1 cellular context compared by ENCODE assay signal in the genomic region with DNA sequence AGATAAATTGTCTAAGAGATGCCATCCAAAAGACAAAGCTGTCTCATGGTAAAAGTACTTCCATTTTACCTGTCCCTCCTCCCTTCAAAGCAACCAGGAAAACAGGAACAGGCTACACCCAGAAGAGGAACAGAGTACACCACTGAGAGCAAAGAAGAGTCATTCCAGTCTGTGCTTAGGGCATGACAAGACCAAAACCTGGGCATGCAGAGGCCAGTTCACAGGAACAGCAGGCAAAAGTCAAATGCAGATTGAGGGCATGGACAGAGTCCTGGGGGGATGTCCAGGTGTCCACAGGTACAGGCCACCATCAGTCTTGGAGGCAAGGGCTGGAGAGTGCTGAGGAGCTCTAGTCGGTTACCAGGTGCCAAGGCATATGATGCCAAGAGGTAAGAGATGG.
TF ChIP-seq lines count a peak whose summit lies in the region.

No MANE protein-coding gene starts in this region.

TF ChIP-seq in GM12878, 131 proteins besides CTCF, POLR2A, EP300 and RAD21 (continued from another document):
- TF ChIP-seq, protein P1, sequence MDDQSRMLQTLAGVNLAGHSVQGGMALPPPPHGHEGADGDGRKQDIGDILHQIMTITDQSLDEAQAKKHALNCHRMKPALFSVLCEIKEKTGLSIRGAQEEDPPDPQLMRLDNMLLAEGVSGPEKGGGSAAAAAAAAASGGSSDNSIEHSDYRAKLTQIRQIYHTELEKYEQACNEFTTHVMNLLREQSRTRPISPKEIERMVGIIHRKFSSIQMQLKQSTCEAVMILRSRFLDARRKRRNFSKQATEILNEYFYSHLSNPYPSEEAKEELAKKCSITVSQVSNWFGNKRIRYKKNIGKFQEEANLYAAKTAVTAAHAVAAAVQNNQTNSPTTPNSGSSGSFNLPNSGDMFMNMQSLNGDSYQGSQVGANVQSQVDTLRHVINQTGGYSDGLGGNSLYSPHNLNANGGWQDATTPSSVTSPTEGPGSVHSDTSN (IDR thresholded peaks at IDR 0.05; ENCODE audit: insufficient replicate concordance, low read depth, low read length), result no peak
- TF ChIP-seq POU2F2 (IDR thresholded peaks at IDR 0.05; ENCODE audit: borderline replicate concordance, low read depth, low read length) (peak; percentile 83; the same call in 1 of the 3 replicates), ZNF207 (IDR thresholded peaks at IDR 0.05; ENCODE audit: borderline replicate concordance) (no peak), NRF1 (conservative IDR thresholded peaks at IDR 0.05; ENCODE audit: low read depth, low read length) (no peak), IKZF2 (IDR thresholded peaks at IDR 0.05) (peak; percentile 77 to 82), ESRRA (IDR thresholded peaks at IDR 0.05; ENCODE audit: low read length) (no peak), CBX5 (IDR thresholded peaks at IDR 0.05; ENCODE audit: low read depth) (no peak), RCOR1 (conservative IDR thresholded peaks at IDR 0.05; ENCODE audit: low read depth, low read length) (no peak), SIX5 (IDR thresholded peaks at IDR 0.05; ENCODE audit: low read depth, low read length, severe bottlenecking) (no peak), ATF7 (IDR thresholded peaks at IDR 0.05; ENCODE audit: low read depth) (no peak), IRF4 (IDR thresholded peaks at IDR 0.05; ENCODE audit: low read depth, low read length) (peak; percentile 94), TCF12 (IDR thresholded peaks at IDR 0.05; ENCODE audit: low read depth, low read length) (peak; percentile 56; the same call in 1 of the 2 replicates), GABPA (IDR thresholded peaks at IDR 0.05; ENCODE audit: low read depth) (0 out of 2 replicates have a peak, but pooled peaks have one; percentile 15), PML (IDR thresholded peaks at IDR 0.05; ENCODE audit: low read length) (0 out of 2 replicates have a peak, but pooled peaks have one; percentile 14), EED (IDR thresholded peaks at IDR 0.05; ENCODE audit: low read depth) (peak; percentile 86), BCLAF1 (IDR thresholded peaks at IDR 0.05) (no peak), ZNF384 (IDR thresholded peaks at IDR 0.05; ENCODE audit: borderline replicate concordance, low read depth, low read length) (no peak), RAD51 (IDR thresholded peaks at IDR 0.05) (no peak), ZBTB40 (IDR thresholded peaks at IDR 0.05; ENCODE audit: borderline replicate concordance) (no peak), STAT1 (conservative IDR thresholded peaks at IDR 0.05) (no peak), E4F1 (IDR thresholded peaks at IDR 0.05; ENCODE audit: borderline replicate concordance, partially characterized antibody) (no peak), BHLHE40 (IDR thresholded peaks at IDR 0.05; ENCODE audit: borderline replicate concordance in 1 of 2, low read depth in 2 of 2, low read length in 1 of 2) (0 out of 4 replicates have a peak, but pooled peaks of 1 of the 2 experiments have one; percentile 7), MTA2 (IDR thresholded peaks at IDR 0.05; ENCODE audit: low read depth) (peak; percentile 44; the same call in 1 of the 2 replicates), SMAD5 (IDR thresholded peaks at IDR 0.05; ENCODE audit: low read depth) (peak; percentile 20; the same call in 1 of the 2 replicates), JUNB (IDR thresholded peaks at IDR 0.05) (peak; percentile 62), CEBPB (IDR thresholded peaks at IDR 0.05; ENCODE audit: borderline replicate concordance in 1 of 2, low read depth in 2 of 2, low read length in 2 of 2) (no peak), MTA3 (IDR thresholded peaks at IDR 0.05; ENCODE audit: borderline replicate concordance, low read length) (peak; percentile 69; the same call in 1 of the 2 replicates), TAF1 (IDR thresholded peaks at IDR 0.05; ENCODE audit: borderline replicate concordance, low read depth, low read length) (no peak), TCF3 (IDR thresholded peaks at IDR 0.05; ENCODE audit: borderline replicate concordance, insufficient read depth, low read depth, low read length) (0 out of 2 replicates have a peak, but pooled peaks have one; percentile 20), PAX8 (IDR thresholded peaks at IDR 0.05) (no peak), FOXM1 (IDR thresholded peaks at IDR 0.05; ENCODE audit: low read depth, low read length) (peak; percentile 72)
- TF ChIP-seq, protein P2, sequence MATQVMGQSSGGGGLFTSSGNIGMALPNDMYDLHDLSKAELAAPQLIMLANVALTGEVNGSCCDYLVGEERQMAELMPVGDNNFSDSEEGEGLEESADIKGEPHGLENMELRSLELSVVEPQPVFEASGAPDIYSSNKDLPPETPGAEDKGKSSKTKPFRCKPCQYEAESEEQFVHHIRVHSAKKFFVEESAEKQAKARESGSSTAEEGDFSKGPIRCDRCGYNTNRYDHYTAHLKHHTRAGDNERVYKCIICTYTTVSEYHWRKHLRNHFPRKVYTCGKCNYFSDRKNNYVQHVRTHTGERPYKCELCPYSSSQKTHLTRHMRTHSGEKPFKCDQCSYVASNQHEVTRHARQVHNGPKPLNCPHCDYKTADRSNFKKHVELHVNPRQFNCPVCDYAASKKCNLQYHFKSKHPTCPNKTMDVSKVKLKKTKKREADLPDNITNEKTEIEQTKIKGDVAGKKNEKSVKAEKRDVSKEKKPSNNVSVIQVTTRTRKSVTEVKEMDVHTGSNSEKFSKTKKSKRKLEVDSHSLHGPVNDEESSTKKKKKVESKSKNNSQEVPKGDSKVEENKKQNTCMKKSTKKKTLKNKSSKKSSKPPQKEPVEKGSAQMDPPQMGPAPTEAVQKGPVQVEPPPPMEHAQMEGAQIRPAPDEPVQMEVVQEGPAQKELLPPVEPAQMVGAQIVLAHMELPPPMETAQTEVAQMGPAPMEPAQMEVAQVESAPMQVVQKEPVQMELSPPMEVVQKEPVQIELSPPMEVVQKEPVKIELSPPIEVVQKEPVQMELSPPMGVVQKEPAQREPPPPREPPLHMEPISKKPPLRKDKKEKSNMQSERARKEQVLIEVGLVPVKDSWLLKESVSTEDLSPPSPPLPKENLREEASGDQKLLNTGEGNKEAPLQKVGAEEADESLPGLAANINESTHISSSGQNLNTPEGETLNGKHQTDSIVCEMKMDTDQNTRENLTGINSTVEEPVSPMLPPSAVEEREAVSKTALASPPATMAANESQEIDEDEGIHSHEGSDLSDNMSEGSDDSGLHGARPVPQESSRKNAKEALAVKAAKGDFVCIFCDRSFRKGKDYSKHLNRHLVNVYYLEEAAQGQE (IDR thresholded peaks at IDR 0.05; ENCODE audit: low read depth, low read length), result no peak
- TF ChIP-seq, protein P3, sequence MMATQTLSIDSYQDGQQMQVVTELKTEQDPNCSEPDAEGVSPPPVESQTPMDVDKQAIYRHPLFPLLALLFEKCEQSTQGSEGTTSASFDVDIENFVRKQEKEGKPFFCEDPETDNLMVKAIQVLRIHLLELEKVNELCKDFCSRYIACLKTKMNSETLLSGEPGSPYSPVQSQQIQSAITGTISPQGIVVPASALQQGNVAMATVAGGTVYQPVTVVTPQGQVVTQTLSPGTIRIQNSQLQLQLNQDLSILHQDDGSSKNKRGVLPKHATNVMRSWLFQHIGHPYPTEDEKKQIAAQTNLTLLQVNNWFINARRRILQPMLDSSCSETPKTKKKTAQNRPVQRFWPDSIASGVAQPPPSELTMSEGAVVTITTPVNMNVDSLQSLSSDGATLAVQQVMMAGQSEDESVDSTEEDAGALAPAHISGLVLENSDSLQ (IDR thresholded peaks at IDR 0.05), result no peak
- TF ChIP-seq, protein P4, sequence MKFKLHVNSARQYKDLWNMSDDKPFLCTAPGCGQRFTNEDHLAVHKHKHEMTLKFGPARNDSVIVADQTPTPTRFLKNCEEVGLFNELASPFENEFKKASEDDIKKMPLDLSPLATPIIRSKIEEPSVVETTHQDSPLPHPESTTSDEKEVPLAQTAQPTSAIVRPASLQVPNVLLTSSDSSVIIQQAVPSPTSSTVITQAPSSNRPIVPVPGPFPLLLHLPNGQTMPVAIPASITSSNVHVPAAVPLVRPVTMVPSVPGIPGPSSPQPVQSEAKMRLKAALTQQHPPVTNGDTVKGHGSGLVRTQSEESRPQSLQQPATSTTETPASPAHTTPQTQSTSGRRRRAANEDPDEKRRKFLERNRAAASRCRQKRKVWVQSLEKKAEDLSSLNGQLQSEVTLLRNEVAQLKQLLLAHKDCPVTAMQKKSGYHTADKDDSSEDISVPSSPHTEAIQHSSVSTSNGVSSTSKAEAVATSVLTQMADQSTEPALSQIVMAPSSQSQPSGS (IDR thresholded peaks at IDR 0.05; ENCODE audit: low read length), result no peak
